Comparison of ENCODE assay signal across 8 cellular contexts in genomic region chr4:164700471-164700870, GRCh38. TPM values are rescaled to one million over a fixed set of nuclear protein-coding genes. Genes with fewer than 3 reads are reported as not detected.
DNase-seq lines count a peak whose midpoint lies in the region; ATAC-seq and TF ChIP-seq lines count a peak whose summit lies in the region.
"Had no signal": no experiment of that assay in that cellular context is flagged by ENCODE, and none has a peak within 500 bp of the region (broad histone marks: within the 10 kb centered on the region; RNA-seq: fewer than 3 reads in every experiment).

No MANE protein-coding gene starts in this region.

- H3K4me2 ChIP-seq in HCT116 (ENCODE audit: low read length) (peak overlapping the region; percentile 39), mesendoderm (ENCODE audit: low read length) (no peak overlapping the region)

- ATAC-seq in HCT116 (peak; percentile 95), GM18505 (IDR thresholded peaks at IDR 0.05; ENCODE audit: unreplicated experiment) (no peak), GM21717 (IDR thresholded peaks at IDR 0.05; ENCODE audit: unreplicated experiment) (no peak), GM18868 (IDR thresholded peaks at IDR 0.05; ENCODE audit: unreplicated experiment) (no peak)

- H2AFZ ChIP-seq in HCT116 (ENCODE audit: low read depth, low read length, poor library complexity, severe bottlenecking) = peak overlapping the region; percentile 27

- H3K56ac ChIP-seq in mesendoderm (ENCODE audit: low read length) = no peak overlapping the region

- no peaks in the 10 kb centered on the region for H3K36me3 ChIP-seq in HCT116 (ENCODE audit: control insufficient read depth in 1 of 2, insufficient read depth in 2 of 2, low read length in 2 of 2)
- no peaks in the 10 kb centered on the region for H3K36me3 ChIP-seq in mesendoderm (ENCODE audit: control insufficient read depth, insufficient read depth, low read length)

- in situ Hi-C loops in G401 (cut with HindIII; ENCODE audit: low sequenced_read_pairs) = no loop called here
- in situ Hi-C loops in SK-MEL-5 (cut with HindIII; ENCODE audit: low pct_unique_long_range_greater_than_20kb, low sequenced_read_pairs) = no loop called here

- RAD21 ChIA-PET in HCT116 (lab: Charles Lee; ENCODE audit: low non-redundant PET in 1 of 2, low total read pairs in 2 of 2, uncharacterized antibody in 2 of 2, unreplicated experiment in 2 of 2) = no interaction called here

- H2AK5ac ChIP-seq in mesendoderm (ENCODE audit: low read length) = no peak overlapping the region

- H2BK15ac ChIP-seq in mesendoderm (replicated peaks; ENCODE audit: low read depth) = no peak overlapping the region

- intact Hi-C loops in HCT116 (cut with micrococcal nuclease) = no loop called here

- H3K9me2 ChIP-seq in HCT116 (ENCODE audit: insufficient read depth) = no peaks in the 10 kb centered on the region

- no peak overlapping the region for H3K23ac ChIP-seq in mesendoderm (ENCODE audit: low read length)

- no CpG with 5 or more reads among the region's 10 CpGs for WGBS in mesendoderm (ENCODE audit: extremely low coverage, insufficient coverage, low lambda C conversion rate)

- TF ChIP-seq RAD21 in HCT116 (IDR thresholded peaks at IDR 0.05; ENCODE audit: low read depth) = peak; percentile 51

- DNase-seq in G401 (ENCODE audit: low spot score) (peak; percentile 19), HCT116 (ENCODE audit: low read depth, low spot score) (peak; percentile 56), SK-MEL-5 (ENCODE audit: low read depth, low spot score) (peak; percentile 82), mesendoderm (peak; percentile 75)
- DNase-seq: activated naive CD4-positive, alpha-beta T cell treated with anti-CD3 and anti-CD28 coated beads, Interleukin-2, amount 10 ng/mL, durations not matched to agents 7 days and 5 days had no signal

- H3K79me1 ChIP-seq in mesendoderm (ENCODE audit: low read length) = no peaks in the 10 kb centered on the region

- no peak overlapping the region for H3K18ac ChIP-seq in mesendoderm (ENCODE audit: low read length)

- H3K27ac ChIP-seq in HCT116 (ENCODE audit: low read depth, low read length) (no peak overlapping the region), mesendoderm (ENCODE audit: low read depth, low read length) (no peak overlapping the region)

- POLR2A ChIA-PET in HCT116 (lab: Charles Lee) = no interaction called here

- peak; percentile 28 to 72 (median 68); a peak in 4 of 6 replicates for TF ChIP-seq CTCF in HCT116 (IDR thresholded peaks at IDR 0.05 in 2 of 3, conservative IDR thresholded peaks at IDR 0.05 in 1 of 3; ENCODE audit: borderline replicate concordance in 1 of 3, insufficient read depth in 1 of 3, low read depth in 2 of 3, low read length in 2 of 3)

- TF ChIP-seq POLR2A in HCT116 (IDR thresholded peaks at IDR 0.05; ENCODE audit: borderline replicate concordance, extremely low read depth, insufficient read depth, insufficient read length) (no peak), GM18505 (IDR thresholded peaks at IDR 0.05; ENCODE audit: borderline replicate concordance, extremely low read depth, insufficient read depth, insufficient read length) (no peak)

- H4K5ac ChIP-seq in mesendoderm (ENCODE audit: low read length) = no peak overlapping the region

- no peak overlapping the region for H2BK120ac ChIP-seq in mesendoderm (ENCODE audit: low read depth, low read length)

- no peak overlapping the region for H3K9ac ChIP-seq in HCT116 (ENCODE audit: low read length)
- no peak overlapping the region for H3K9ac ChIP-seq in mesendoderm (ENCODE audit: low read length)

- H3K79me2 ChIP-seq in HCT116 (ENCODE audit: insufficient read depth, low read length) (no peaks in the 10 kb centered on the region), mesendoderm (ENCODE audit: control insufficient read depth, insufficient read depth, low read length) (no peaks in the 10 kb centered on the region)

- no peak overlapping the region for H4K8ac ChIP-seq in mesendoderm (ENCODE audit: low read depth, low read length)

- no peaks in the 10 kb centered on the region; a peak in 1 of 4 replicates for H3K4me1 ChIP-seq in HCT116 (ENCODE audit: control insufficient read depth in 1 of 2, insufficient read depth in 2 of 2, low read length in 2 of 2)
- no peaks in the 10 kb centered on the region for H3K4me1 ChIP-seq in mesendoderm (ENCODE audit: control insufficient read depth, low read depth, low read length)

- no peaks in the 10 kb centered on the region for H3K9me3 ChIP-seq in HCT116 (ENCODE audit: control insufficient read depth in 1 of 2, insufficient read depth in 1 of 2, low read depth in 1 of 2, low read length in 2 of 2)

- no peaks in the 10 kb centered on the region for H4K20me1 ChIP-seq in HCT116 (ENCODE audit: insufficient read depth)

- CTCF ChIA-PET in HCT116 (lab: Charles Lee) = interaction anchor here (1.5 kb wide), 1 partner anchor 24 kb away, joined by 3 read pairs; no protein-coding TSS in a partner anchor

- H2BK5ac ChIP-seq in mesendoderm (ENCODE audit: low read length) = no peak overlapping the region

- no TSS peak for BruUV-seq in HCT116 (replicated peaks; lab: Mats Ljungman, UMichigan)

- no peak overlapping the region for H3K4me3 ChIP-seq in HCT116 (replicated peaks in 1 of 2; ENCODE audit: low read depth in 1 of 2, low read length in 2 of 2)
- no peak overlapping the region for H3K4me3 ChIP-seq in mesendoderm (ENCODE audit: low read length)

- H3K4ac ChIP-seq in mesendoderm (ENCODE audit: low read depth, low read length) = no peak overlapping the region

- no peaks in the 10 kb centered on the region for H3K27me3 ChIP-seq in HCT116 (ENCODE audit: insufficient read depth, low read length)
- no peaks in the 10 kb centered on the region for H3K27me3 ChIP-seq in mesendoderm (ENCODE audit: insufficient read depth, low read length, poor library complexity)

TF ChIP-seq in HCT116, 20 proteins besides CTCF, POLR2A, EP300 and RAD21:
- TF ChIP-seq ATF3 (IDR thresholded peaks at IDR 0.05) (no peak), EZH2 (IDR thresholded peaks at IDR 0.05) (no peak), CBX3 (IDR thresholded peaks at IDR 0.05; ENCODE audit: low read depth) (peak; percentile 49; the same call in 1 of the 2 replicates), ZFX (IDR thresholded peaks at IDR 0.05) (no peak), YY1 (IDR thresholded peaks at IDR 0.05; ENCODE audit: extremely low read depth, insufficient replicate concordance, low read depth, low read length) (peak; percentile 53), SP1 (IDR thresholded peaks at IDR 0.05; ENCODE audit: low read depth) (no peak), EGR1 (IDR thresholded peaks at IDR 0.05; ENCODE audit: low read depth) (no peak), TCF7L2 (IDR thresholded peaks at IDR 0.05; ENCODE audit: borderline replicate concordance, extremely low read depth, insufficient read depth, insufficient read length) (peak; percentile 70), ZNF274 (IDR thresholded peaks at IDR 0.05; ENCODE audit: low read depth, low read length) (no peak)
TF ChIP-seq in HCT116: peak in this region for 3.

RNA-seq across cellular contexts. Expression of gene SMIM31, which starts 53.5 kb away (rescaled TPM):
- total RNA-seq in G401 (2014; rRNA removed; shearing (Covaris generic)) = not detected in 2 replicates
- total RNA-seq in HCT116 (2021; ENCODE audit: unreplicated experiment) = not detected
- not detected in 2 replicates for polyA plus RNA-seq in HCT116 (2012)
- total RNA-seq in SK-MEL-5 (2014; rRNA removed; shearing (Covaris generic)) = 0.26 and 0.56 TPM in 2 replicates
- polyA plus RNA-seq in SK-MEL-5 (2015; cell fraction: cytosol; rRNA removed) = 0.51 TPM in 1 of 2 replicates, not detected in the other
- polyA plus RNA-seq in SK-MEL-5 (2015; cell fraction: nucleus; rRNA removed) = not detected in 2 replicates
- not detected for polyA plus RNA-seq in mesendoderm (2013, experiment 1 of 2)
- polyA plus RNA-seq in mesendoderm (2013, experiment 2 of 2) = not detected

Comparison
In these comparisons a context has a peak if more than half of its experiments do, and no peak if none do; other contexts are left out.
1. DNase-seq: peak in every context shown above with its lines; median percentile 82 in SK-MEL-5; 75 in mesendoderm; 56 in HCT116; 19 in G401.